In genomic region chr1:191396622-191397021, GRCh38 we compare ENCODE assay signal across 7 cellular contexts.
"Had no signal": no experiment of that assay in that cellular context is flagged by ENCODE, and none has a peak within 500 bp of the region (broad histone marks: within the 10 kb centered on the region; RNA-seq: fewer than 3 reads in every experiment).

No MANE protein-coding gene starts in this region.

- FAIRE-seq: HepG2, HTR-8/SVneo had no signal

- H3K4me2 ChIP-seq: KMS-11 had no signal

- H3K9ac ChIP-seq: KMS-11 had no signal

- H3K27ac ChIP-seq: HL-60, KMS-11 had no signal

- ATAC-seq: HepG2 had no signal

- DNase-seq: IMR-90, KBM-7, KG1 had no signal
